Comparison of ENCODE assay signal across 8 cellular contexts in the genomic region with DNA sequence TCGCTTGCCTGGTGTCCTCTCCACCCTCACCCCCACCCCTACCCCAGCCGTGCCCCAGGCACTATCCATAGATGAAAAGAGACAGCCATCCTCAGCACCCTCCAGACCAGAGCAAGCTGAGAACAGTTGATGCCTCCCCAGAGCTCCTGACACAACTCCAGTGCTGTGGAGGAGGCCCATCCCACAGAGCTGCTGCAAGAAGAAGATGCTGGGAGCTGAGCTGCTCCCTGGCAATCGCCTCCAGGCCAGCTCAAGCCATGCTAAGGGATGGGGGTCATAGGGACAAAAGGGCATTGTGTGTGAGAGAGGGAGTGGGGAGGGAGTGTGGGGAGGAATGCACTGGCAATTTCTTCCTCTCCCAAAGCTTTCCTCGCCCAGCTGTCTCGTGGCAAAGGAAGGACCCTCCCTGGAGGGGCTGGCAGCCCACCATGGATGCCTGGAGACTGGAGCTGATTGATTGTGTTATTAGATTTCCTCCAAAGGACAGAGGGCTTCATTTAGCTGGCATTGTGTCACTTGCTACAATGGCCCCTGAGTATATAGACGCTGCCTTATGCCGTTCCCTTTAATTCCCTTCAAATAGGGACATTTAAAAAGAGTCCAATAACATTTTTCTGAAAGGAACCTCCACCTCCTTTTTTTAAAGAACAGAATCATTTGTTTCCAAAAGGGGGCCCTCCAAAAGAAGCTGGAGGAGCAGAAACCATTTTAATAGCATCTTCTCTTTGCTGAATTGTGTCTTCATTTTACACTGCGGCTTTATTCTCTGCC.
A peak's percentile ranks its signal among the peaks of the same experiment; 100 is the strongest.
DNase-seq lines count a peak whose midpoint lies in the region; ATAC-seq lines count a peak whose summit lies in the region.

No MANE protein-coding gene starts in this region.

- H3K9ac ChIP-seq in skeletal muscle satellite cell (ENCODE audit: low read depth, low read length), result peak overlapping the region; percentile 61

- peak overlapping the region; percentile 51 for H3K4me2 ChIP-seq in skeletal muscle satellite cell (ENCODE audit: low read length)

- peaks cover 52% of the 10 kb centered on the region for H3K4me1 ChIP-seq in skeletal muscle satellite cell (ENCODE audit: control insufficient read depth, insufficient read depth, low read length)

- H3K36me3 ChIP-seq in skeletal muscle satellite cell (ENCODE audit: insufficient read depth, low read length), result no peaks in the 10 kb centered on the region

- H3K9me3 ChIP-seq in skeletal muscle satellite cell (replicated peaks; ENCODE audit: low read length), result no peaks in the 10 kb centered on the region

- H3K4me3 ChIP-seq in skeletal muscle satellite cell (ENCODE audit: low read length), result no peak overlapping the region

- no peaks in the 10 kb centered on the region for H3K27me3 ChIP-seq in skeletal muscle satellite cell (ENCODE audit: control insufficient read depth, insufficient read depth, low read length)

- ATAC-seq in GM18502 (IDR thresholded peaks at IDR 0.05; ENCODE audit: poor library complexity, unreplicated experiment), result no peak

- DNase-seq in LHCN-M2 (ENCODE audit: low read depth) (peak; percentile 12), amniotic epithelial cell (ENCODE audit: low read depth) (peak; percentile 67), hypothalamus (lab: John Stamatoyannopoulos, UW) (peak in 46 of 51 donors; percentile 10 to 96 (median 58)), cerebellar nuclear complex (lab: John Stamatoyannopoulos, UW) (no peak), NCI-H1417 (lab: John Stamatoyannopoulos, UW) (no peak)
- DNase-seq in stimulated activated CD4-positive, alpha-beta T cell treated with anti-CD3 and anti-CD28 coated beads, Interleukin-4, amount 100 ng/mL, for 24 hours, result no peak

Comparison
In these comparisons a context has a peak if more than half of its experiments do, and no peak if none do; other contexts are left out.
1. DNase-seq: peak in LHCN-M2 (single experiment), amniotic epithelial cell (single experiment) and hypothalamus (46 of 51); none in cerebellar nuclear complex (0 of 2), NCI-H1417 (0 of 3) and stimulated activated CD4-positive, alpha-beta T cell treated with anti-CD3 and anti-CD28 coated beads, Interleukin-4, amount 100 ng/mL, for 24 hours (single experiment).